10 cellular contexts compared by ENCODE assay signal in the genomic region with DNA sequence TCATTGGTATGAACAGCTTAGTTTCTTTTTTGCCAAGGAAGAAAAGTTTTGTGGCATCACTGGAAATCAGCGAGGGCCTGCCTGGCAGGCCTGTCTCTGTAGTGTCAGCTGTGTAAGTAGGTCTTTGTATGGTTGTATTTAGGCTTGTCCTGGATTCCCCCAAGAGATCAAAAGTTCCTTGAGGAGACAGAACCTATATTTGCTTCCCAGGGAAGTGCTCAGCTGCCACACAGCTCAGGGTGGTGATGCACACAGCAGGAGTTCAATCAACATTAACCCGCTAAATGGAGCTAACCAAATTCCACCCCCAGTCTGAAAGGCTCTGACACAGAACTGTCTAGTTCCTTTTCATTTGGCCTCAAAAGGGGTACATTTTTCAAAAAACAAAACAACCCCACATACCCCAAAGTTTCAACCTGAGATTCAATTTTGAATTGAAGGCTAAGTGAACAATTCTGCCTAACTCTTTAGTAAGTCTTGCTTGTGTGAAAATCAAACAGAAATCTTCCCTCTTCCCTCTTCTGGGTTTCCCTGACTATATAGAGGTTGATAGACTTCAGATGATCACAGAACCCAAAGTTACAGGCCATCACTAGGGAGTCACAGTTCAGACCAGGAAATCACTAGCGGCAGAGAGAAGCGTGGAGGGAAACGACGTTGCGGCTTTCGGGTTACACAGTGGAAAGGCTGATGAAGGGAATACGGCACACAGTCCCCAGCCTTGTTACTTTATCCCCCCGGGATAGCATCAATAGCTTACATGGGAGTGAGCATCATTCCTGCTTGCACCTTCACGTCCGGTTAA.
DNase-seq lines count a peak whose midpoint lies in the region; ATAC-seq and TF ChIP-seq lines count a peak whose summit lies in the region.
"Had no signal": no experiment of that assay in that cellular context is flagged by ENCODE, and none has a peak within 500 bp of the region (broad histone marks: within the 10 kb centered on the region; RNA-seq: fewer than 3 reads in every experiment).

No MANE protein-coding gene starts in this region.

- ATAC-seq in PC-3: peak; percentile 6; the same call in 1 of the 2 replicates
- ATAC-seq in GM18520 (IDR thresholded peaks at IDR 0.05; ENCODE audit: unreplicated experiment): no peak

- no TSS peak for BruUV-seq in PC-3 (replicated peaks; lab: Mats Ljungman, UMichigan)

- no peak for TF ChIP-seq CTCF in PC-3 (conservative IDR thresholded peaks at IDR 0.05; ENCODE audit: low read depth, low read length)
- TF ChIP-seq CTCF in fibroblast of lung (conservative IDR thresholded peaks at IDR 0.05 in 1 of 2, IDR thresholded peaks at IDR 0.05 in 1 of 2; ENCODE audit: low read depth in 1 of 2, low read length in 2 of 2): no peak
- no peak for TF ChIP-seq CTCF in sigmoid colon (IDR thresholded peaks at IDR 0.05)

- 69 to 91% methylated on average over 12 of the region's 12 CpGs for WGBS in sigmoid colon, 2 donors

- H3K27me3 ChIP-seq in PC-3 (ENCODE audit: low read length): no peaks in the 10 kb centered on the region
- H3K27me3 ChIP-seq in fibroblast of lung (ENCODE audit: control insufficient read depth, insufficient read depth, low read length): no peaks in the 10 kb centered on the region
- no peaks in the 10 kb centered on the region for H3K27me3 ChIP-seq in sigmoid colon

- no peak overlapping the region for H2AFZ ChIP-seq in PC-3 (ENCODE audit: low read length)
- no peak overlapping the region for H2AFZ ChIP-seq in fibroblast of lung (ENCODE audit: low read length)

- H3K4me1 ChIP-seq in PC-3 (ENCODE audit: insufficient read depth, low read length) (peaks cover 33% of the 10 kb centered on the region), fibroblast of lung (ENCODE audit: control insufficient read depth, extremely low read depth, insufficient read depth, low read length) (peaks cover 5% of the 10 kb centered on the region), sigmoid colon (peaks cover 0 to 12% (median 1%) of the 10 kb centered on the region in 4 donors)

- peak in 2 of 3 experiments; percentile 67 to 80 for DNase-seq in NCI-H1417 (lab: John Stamatoyannopoulos, UW)
- no peak for DNase-seq in NCI-H1417 treated with DMSO at 0.1 percent for 48 hours (lab: John Stamatoyannopoulos, UW)
- no peak for DNase-seq in PC-3
- DNase-seq in fibroblast of lung (ENCODE audit: low read depth in 2 of 2): peak; percentile 30 to 33
- no peak for DNase-seq in sigmoid colon
- no peak for DNase-seq in NCI-H2196 (lab: John Stamatoyannopoulos, UW; ENCODE audit: unreplicated experiment)
- no peak for DNase-seq in HEK293T (ENCODE audit: extremely low spot score)
- DNase-seq: NCI-H1092 treated with DMSO at 0.1 percent for 48 hours; stimulated activated CD4-positive, alpha-beta T cell treated with anti-CD3 and anti-CD28 coated beads, Interleukin-4, amount 100 ng/mL, for 4 hours had no signal

- H3K4me2 ChIP-seq in PC-3 (ENCODE audit: low read length) (no peak overlapping the region), fibroblast of lung (ENCODE audit: extremely low read depth, insufficient read depth, low read length) (no peak overlapping the region)

- H3K9me3 ChIP-seq in PC-3 (ENCODE audit: low read length): no peaks in the 10 kb centered on the region
- H3K9me3 ChIP-seq in fibroblast of lung (ENCODE audit: control insufficient read depth, insufficient read depth, low read depth, low read length): no peaks in the 10 kb centered on the region
- no peaks in the 10 kb centered on the region for H3K9me3 ChIP-seq in sigmoid colon

- POLR2A ChIA-PET in PC-3 (lab: Charles Lee; ENCODE audit: unreplicated experiment) (interaction anchor here (0.5 to 1.2 kb wide), 2 partner anchors 33 to 60 kb away, joined by 3 to 4 read pairs; no protein-coding TSS in a partner anchor), HEK293T (lab: Yijun Ruan, JAX) (interaction anchor here (2.4 kb wide), 1 partner anchor 130 kb away, joined by 6 read pairs; a partner anchor contains a TSS)

- H3K79me2 ChIP-seq in PC-3 (ENCODE audit: low read length) (peaks cover 87% of the 10 kb centered on the region), fibroblast of lung (ENCODE audit: control insufficient read depth, insufficient read depth, low read length) (peaks cover 16% of the 10 kb centered on the region)

- H3K4me3 ChIP-seq in PC-3 (ENCODE audit: low read length) (no peak overlapping the region), fibroblast of lung (replicated peaks in 1 of 4; ENCODE audit: control extremely low read depth in 1 of 4, insufficient read depth in 1 of 4, low read depth in 3 of 4, low read length in 4 of 4) (no peak overlapping the region), sigmoid colon (no peak overlapping the region)

- TF ChIP-seq POLR2A in sigmoid colon (IDR thresholded peaks at IDR 0.05): no peak

- intact Hi-C loops in PC-3 (cut with micrococcal nuclease) (loop anchor here (2.0 kb wide), 2 partner anchors 25 to 85 kb away; no protein-coding TSS in a partner anchor), sigmoid colon (cut with DNase I) (loop anchor here (5.0 kb wide), 1 partner anchor 129 kb away; a partner anchor contains a TSS)

- H3K9ac ChIP-seq in PC-3 (ENCODE audit: low read length) (0 out of 2 replicates have a peak overlapping the region, but pooled peaks have one; percentile 11), fibroblast of lung (ENCODE audit: insufficient read depth, low read length) (no peak overlapping the region)

- peaks cover 26% of the 10 kb centered on the region; the same call in 1 of the 2 replicates for H3K36me3 ChIP-seq in PC-3 (ENCODE audit: low read depth, low read length)
- peaks cover 2% of the 10 kb centered on the region for H3K36me3 ChIP-seq in fibroblast of lung (ENCODE audit: control insufficient read depth, insufficient read depth, low read length)
- no peaks in the 10 kb centered on the region for H3K36me3 ChIP-seq in sigmoid colon

- no peaks in the 10 kb centered on the region for H4K20me1 ChIP-seq in PC-3 (ENCODE audit: low read length)
- no peaks in the 10 kb centered on the region for H4K20me1 ChIP-seq in fibroblast of lung (ENCODE audit: control insufficient read depth, extremely low read depth, insufficient read depth, low read length)

- H3F3A ChIP-seq in PC-3 (ENCODE audit: low read length, unreplicated experiment): no peaks in the 10 kb centered on the region

- TF ChIP-seq EP300 in sigmoid colon (IDR thresholded peaks at IDR 0.05): no peak

- H3K27ac ChIP-seq in PC-3 (ENCODE audit: low read length) (peak overlapping the region; percentile 51), fibroblast of lung (ENCODE audit: insufficient read depth, low read length) (no peak overlapping the region), sigmoid colon (peak overlapping the region in 3 of 4 donors; percentile 8 to 45 (median 35))

- H3K9me2 ChIP-seq in PC-3 (replicated peaks; ENCODE audit: low read length): no peaks in the 10 kb centered on the region

- CTCF ChIA-PET in PC-3 (lab: Charles Lee): interaction anchor here (0.6 kb wide), 2 partner anchors 25 to 307 kb away, joined by 3 read pairs; no protein-coding TSS in a partner anchor
- CTCF ChIA-PET in HEK293T (lab: Yijun Ruan, JAX): interaction anchor here (0.8 to 3.9 kb wide), 6 partner anchors 11 to 357 kb away, joined by 3 to 35 read pairs (median 8); no protein-coding TSS in a partner anchor

TF ChIP-seq in HEK293T, 16 proteins besides CTCF, POLR2A, EP300 and RAD21:
- no peak for TF ChIP-seq L3MBTL2 (conservative IDR thresholded peaks at IDR 0.05)
- TF ChIP-seq, protein P1, sequence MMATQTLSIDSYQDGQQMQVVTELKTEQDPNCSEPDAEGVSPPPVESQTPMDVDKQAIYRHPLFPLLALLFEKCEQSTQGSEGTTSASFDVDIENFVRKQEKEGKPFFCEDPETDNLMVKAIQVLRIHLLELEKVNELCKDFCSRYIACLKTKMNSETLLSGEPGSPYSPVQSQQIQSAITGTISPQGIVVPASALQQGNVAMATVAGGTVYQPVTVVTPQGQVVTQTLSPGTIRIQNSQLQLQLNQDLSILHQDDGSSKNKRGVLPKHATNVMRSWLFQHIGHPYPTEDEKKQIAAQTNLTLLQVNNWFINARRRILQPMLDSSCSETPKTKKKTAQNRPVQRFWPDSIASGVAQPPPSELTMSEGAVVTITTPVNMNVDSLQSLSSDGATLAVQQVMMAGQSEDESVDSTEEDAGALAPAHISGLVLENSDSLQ (IDR thresholded peaks at IDR 0.05): no peak
- no peak for TF ChIP-seq SP1 (IDR thresholded peaks at IDR 0.05)
- no peak for TF ChIP-seq NFRKB (IDR thresholded peaks at IDR 0.05)
- no peak for TF ChIP-seq ARNT (IDR thresholded peaks at IDR 0.05)
- TF ChIP-seq FOXK2 (IDR thresholded peaks at IDR 0.05): no peak
- TF ChIP-seq CTBP1 (IDR thresholded peaks at IDR 0.05; ENCODE audit: borderline replicate concordance): no peak
- no peak for TF ChIP-seq BHLHE40 (IDR thresholded peaks at IDR 0.05; ENCODE audit: borderline replicate concordance)
- TF ChIP-seq HDGF (IDR thresholded peaks at IDR 0.05; ENCODE audit: borderline replicate concordance): no peak
- TF ChIP-seq ZNF384 (IDR thresholded peaks at IDR 0.05): no peak
- no peak for TF ChIP-seq SUZ12 (IDR thresholded peaks at IDR 0.05)
- TF ChIP-seq FOXM1 (IDR thresholded peaks at IDR 0.05; ENCODE audit: borderline replicate concordance): no peak
- TF ChIP-seq FOXA1 (IDR thresholded peaks at IDR 0.05): no peak
- no peak for TF ChIP-seq LEF1 (IDR thresholded peaks at IDR 0.05; ENCODE audit: borderline replicate concordance)
- TF ChIP-seq TARDBP (IDR thresholded peaks at IDR 0.05): no peak
- TF ChIP-seq ELF4 (IDR thresholded peaks at IDR 0.05): no peak

Comparison
In these comparisons a context has a peak if more than half of its experiments do, and no peak if none do; other contexts are left out.
1. DNase-seq: peak in NCI-H1417 (2 of 3) and fibroblast of lung (2 of 2); none in NCI-H1417 treated with DMSO at 0.1 percent for 48 hours (single experiment), PC-3 (single experiment), sigmoid colon (single experiment), NCI-H2196 (single experiment) and HEK293T (single experiment).